7 cellular contexts compared by ENCODE assay signal in the genomic region with DNA sequence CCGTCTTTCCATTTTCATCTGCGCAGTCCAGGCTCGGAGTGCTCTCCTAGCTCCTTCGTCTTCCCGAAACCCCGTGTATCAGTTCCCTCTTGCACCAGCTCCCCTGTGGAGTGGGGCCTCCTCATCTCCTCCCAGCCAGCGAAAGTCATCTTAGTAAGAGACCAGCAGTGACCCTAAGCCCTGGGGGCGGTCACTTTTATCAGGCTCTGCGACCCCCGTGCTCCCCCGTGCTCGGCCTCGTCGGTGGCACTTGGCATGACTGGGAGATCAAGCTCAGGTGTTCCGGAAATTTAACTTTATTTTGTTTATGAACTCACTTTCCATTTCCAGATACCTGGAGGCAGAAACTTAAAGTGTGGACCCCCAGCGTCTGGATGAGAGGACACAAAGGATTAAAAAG. TPM values are rescaled to one million over a fixed set of nuclear protein-coding genes. Genes with fewer than 3 reads are reported as not detected.
DNase-seq lines count a peak whose midpoint lies in the region; ATAC-seq and TF ChIP-seq lines count a peak whose summit lies in the region.

No MANE protein-coding gene starts in this region.

- no peak overlapping the region for H2AFZ ChIP-seq in H9 (ENCODE audit: low read length)

- H3K9me3 Mint-ChIP-seq in H9: peaks cover 18 to 24% of the 10 kb centered on the region in 2 experiments
- H3K9me3 Mint-ChIP-seq in activated T-helper 17 cell treated with anti-CD3 and anti-CD28 coated beads, Interleukin-2, amount 50 U/mL, for 72 hours: no peaks in the 10 kb centered on the region
- no peaks in the 10 kb centered on the region for H3K9me3 Mint-ChIP-seq in immature natural killer cell
- H3K9me3 Mint-ChIP-seq in stimulated activated effector memory CD8-positive, alpha-beta T cell treated with anti-CD3 and anti-CD28 coated beads, Interleukin-12 subunit alpha, Interleukin-12 subunit beta, amount 100 ng/mL, for 72 hours: peaks cover 4% of the 10 kb centered on the region

- H3K27me3 Mint-ChIP-seq in H9 (ENCODE audit: low read depth) (peaks cover 23% of the 10 kb centered on the region), immature natural killer cell (ENCODE audit: low read depth in 3 of 3) (peaks cover 0 to 22% (median 6%) of the 10 kb centered on the region in 3 donors)
- H3K27me3 Mint-ChIP-seq in activated T-helper 17 cell treated with anti-CD3 and anti-CD28 coated beads, Interleukin-2, amount 50 U/mL, for 72 hours: peaks cover 23% of the 10 kb centered on the region

- no peak overlapping the region for H3K18ac ChIP-seq in H9 (ENCODE audit: insufficient read length, low read depth, low read length)

- no peak overlapping the region for H2BK5ac ChIP-seq in H9 (ENCODE audit: insufficient read length, low read length)

- no peak overlapping the region for H2BK12ac ChIP-seq in H9 (ENCODE audit: insufficient read length, low read depth, low read length)

- WGBS in H9 (ENCODE audit: extremely low coverage, insufficient read length, low lambda C conversion rate): no CpG with 5 or more reads among the region's 16 CpGs

- H2AK5ac ChIP-seq in H9 (ENCODE audit: insufficient read length, low read length): no peak overlapping the region

- no peaks in the 10 kb centered on the region for H3K79me2 ChIP-seq in H9 (ENCODE audit: insufficient read depth, low read length)

- H2BK120ac ChIP-seq in H9 (ENCODE audit: low read depth, low read length, poor library complexity, severe bottlenecking): no peak overlapping the region

- DNase-seq in H9 (no peak), immature natural killer cell (no peak), NCI-H2196 treated with DMSO at 0.1 percent for 48 hours (lab: John Stamatoyannopoulos, UW; ENCODE audit: unreplicated experiment) (no peak), ureter (ENCODE audit: low spot score) (no peak), NCI-H1417 treated with DMSO at 0.1 percent for 48 hours (lab: John Stamatoyannopoulos, UW) (no peak)
- DNase-seq in stimulated activated effector memory CD8-positive, alpha-beta T cell treated with anti-CD3 and anti-CD28 coated beads, Interleukin-12 subunit alpha, Interleukin-12 subunit beta, amount 100 ng/mL, for 72 hours (ENCODE audit: low spot score in 2 of 2): no peak

- no peak overlapping the region for H3K27ac ChIP-seq in H9 (ENCODE audit: insufficient read length, low read depth, low read length)

- TF ChIP-seq CTCF in H9 (conservative IDR thresholded peaks at IDR 0.05): no peak

- H3K4me2 ChIP-seq in H9 (ENCODE audit: insufficient read depth, insufficient read length, low read length): no peak overlapping the region

- no peak overlapping the region for H2BK15ac ChIP-seq in H9 (ENCODE audit: low read depth, low read length)

- no peak overlapping the region for H3K56ac ChIP-seq in H9 (ENCODE audit: insufficient read length, low read depth, low read length)

- H3K4me3 Mint-ChIP-seq in H9: peak overlapping the region; percentile 45 to 71; a peak in 4 of 5 replicates
- H3K4me3 Mint-ChIP-seq in activated T-helper 17 cell treated with anti-CD3 and anti-CD28 coated beads, Interleukin-2, amount 50 U/mL, for 72 hours: peak overlapping the region; percentile 61
- H3K4me3 Mint-ChIP-seq in immature natural killer cell: peak overlapping the region; percentile 67 to 76 (median 73)
- peak overlapping the region; percentile 29 for H3K4me3 Mint-ChIP-seq in stimulated activated effector memory CD8-positive, alpha-beta T cell treated with anti-CD3 and anti-CD28 coated beads, Interleukin-12 subunit alpha, Interleukin-12 subunit beta, amount 100 ng/mL, for 72 hours

- no peak overlapping the region for H4K91ac ChIP-seq in H9 (ENCODE audit: insufficient read length, low read depth, low read length)

- H4K8ac ChIP-seq in H9 (replicated peaks; ENCODE audit: insufficient read length, low read depth, low read length): no peak overlapping the region

- H3K36me3 Mint-ChIP-seq in H9 (ENCODE audit: insufficient read depth in 1 of 3, low read depth in 3 of 3) (peaks cover 0 to 34% (median 4%) of the 10 kb centered on the region in 3 experiments; a peak in 6 of 7 replicates), immature natural killer cell (no peaks in the 10 kb centered on the region)
- H3K36me3 Mint-ChIP-seq in activated T-helper 17 cell treated with anti-CD3 and anti-CD28 coated beads, Interleukin-2, amount 50 U/mL, for 72 hours (ENCODE audit: low read depth): no peaks in the 10 kb centered on the region
- H3K36me3 Mint-ChIP-seq in stimulated activated effector memory CD8-positive, alpha-beta T cell treated with anti-CD3 and anti-CD28 coated beads, Interleukin-12 subunit alpha, Interleukin-12 subunit beta, amount 100 ng/mL, for 72 hours: peaks cover 5% of the 10 kb centered on the region

- no peak overlapping the region for H3K23ac ChIP-seq in H9 (ENCODE audit: insufficient read length, low read depth, low read length)

- H3K27ac Mint-ChIP-seq in H9 (no peak overlapping the region), immature natural killer cell (no peak overlapping the region)
- no peak overlapping the region for H3K27ac Mint-ChIP-seq in activated T-helper 17 cell treated with anti-CD3 and anti-CD28 coated beads, Interleukin-2, amount 50 U/mL, for 72 hours
- H3K27ac Mint-ChIP-seq in stimulated activated effector memory CD8-positive, alpha-beta T cell treated with anti-CD3 and anti-CD28 coated beads, Interleukin-12 subunit alpha, Interleukin-12 subunit beta, amount 100 ng/mL, for 72 hours: no peak overlapping the region

- peaks cover 5% of the 10 kb centered on the region for H3K23me2 ChIP-seq in H9 (ENCODE audit: insufficient read length, low read depth, low read length, poor library complexity, severe bottlenecking)

- H3K4me1 Mint-ChIP-seq in H9 (peaks cover 11 to 13% of the 10 kb centered on the region in 2 experiments), immature natural killer cell (peaks cover 10 to 14% of the 10 kb centered on the region in 2 donors)
- H3K4me1 Mint-ChIP-seq in activated T-helper 17 cell treated with anti-CD3 and anti-CD28 coated beads, Interleukin-2, amount 50 U/mL, for 72 hours: peaks cover 8% of the 10 kb centered on the region
- H3K4me1 Mint-ChIP-seq in stimulated activated effector memory CD8-positive, alpha-beta T cell treated with anti-CD3 and anti-CD28 coated beads, Interleukin-12 subunit alpha, Interleukin-12 subunit beta, amount 100 ng/mL, for 72 hours: peaks cover 16% of the 10 kb centered on the region

- no peaks in the 10 kb centered on the region; the same call in 1 of the 2 replicates for H3K4me1 ChIP-seq in H9 (ENCODE audit: insufficient read depth, low read length)

- H3T11ph ChIP-seq in H9 (ENCODE audit: low read length): no peak overlapping the region

- H3K4ac ChIP-seq in H9 (ENCODE audit: low read depth, low read length): no peak overlapping the region

- H3K79me1 ChIP-seq in H9 (ENCODE audit: insufficient read depth, low read depth, low read length, poor library complexity, severe bottlenecking): no peaks in the 10 kb centered on the region

- H3K14ac ChIP-seq in H9 (ENCODE audit: insufficient read depth, low read length): no peak overlapping the region

- H3K27me3 ChIP-seq in H9 (ENCODE audit: insufficient read depth, low read length): no peaks in the 10 kb centered on the region

- H3K9ac ChIP-seq in H9 (ENCODE audit: extremely low read depth, insufficient read length, low read length): no peak overlapping the region

- H3K9me3 ChIP-seq in H9 (ENCODE audit: control insufficient read depth, low read depth, low read length): no peaks in the 10 kb centered on the region

- ATAC-seq in activated T-helper 17 cell treated with anti-CD3 and anti-CD28 coated beads, Interleukin-2, amount 50 U/mL, for 72 hours (replicated peaks): no peak
- no peak for ATAC-seq in stimulated activated effector memory CD8-positive, alpha-beta T cell treated with anti-CD3 and anti-CD28 coated beads, Interleukin-12 subunit alpha, Interleukin-12 subunit beta, amount 100 ng/mL, for 72 hours

- no peak overlapping the region for H2BK20ac ChIP-seq in H9 (ENCODE audit: low read depth, low read length, poor library complexity, severe bottlenecking)

- no peak overlapping the region for H4K5ac ChIP-seq in H9 (ENCODE audit: insufficient read length, low read depth, low read length)

- H4K20me1 ChIP-seq in H9 (ENCODE audit: control insufficient read depth, insufficient read depth, insufficient read length): no peaks in the 10 kb centered on the region

RNA-seq across cellular contexts. Expression of gene ECHDC3, which starts 0.6 kb away (rescaled TPM):
- total RNA-seq in H9 (2021) (8.0 and 9.3 TPM in 2 replicates), ureter (13.3 TPM)
- total RNA-seq in activated T-helper 17 cell treated with anti-CD3 and anti-CD28 coated beads, Interleukin-2, amount 50 U/mL, for 72 hours: 1 to 10 TPM in 1 of 2 donors, not detected in 1; 1.5 TPM
- under 1 TPM; 0.58 to 0.77 (median 0.71) TPM for polyA plus RNA-seq in immature natural killer cell
